ENCODE assay signal across 2 cellular contexts in the genomic region with DNA sequence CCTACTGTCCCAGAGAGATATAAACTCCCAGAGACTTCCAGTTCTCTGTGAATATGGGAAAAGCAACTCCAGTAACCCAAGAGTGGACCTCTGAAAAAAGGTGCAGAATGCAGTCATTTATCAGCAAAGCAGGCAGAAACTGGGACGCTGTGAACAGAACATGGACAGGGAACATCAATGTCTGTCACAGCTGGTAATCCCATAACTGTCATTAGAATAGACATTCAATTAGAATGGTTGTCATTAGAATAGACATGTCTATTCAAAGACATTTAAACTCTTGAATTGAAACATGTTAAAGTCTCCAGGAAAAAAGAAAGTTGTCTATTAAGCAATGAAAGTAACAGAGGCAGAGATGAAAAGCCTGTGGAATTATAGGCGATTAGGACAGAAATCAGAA.
TF ChIP-seq lines count a peak whose summit lies in the region.

No MANE protein-coding gene starts in this region.

TF ChIP-seq in GM23338, 12 proteins besides CTCF, POLR2A, EP300 and RAD21:
- TF ChIP-seq, protein P1, sequence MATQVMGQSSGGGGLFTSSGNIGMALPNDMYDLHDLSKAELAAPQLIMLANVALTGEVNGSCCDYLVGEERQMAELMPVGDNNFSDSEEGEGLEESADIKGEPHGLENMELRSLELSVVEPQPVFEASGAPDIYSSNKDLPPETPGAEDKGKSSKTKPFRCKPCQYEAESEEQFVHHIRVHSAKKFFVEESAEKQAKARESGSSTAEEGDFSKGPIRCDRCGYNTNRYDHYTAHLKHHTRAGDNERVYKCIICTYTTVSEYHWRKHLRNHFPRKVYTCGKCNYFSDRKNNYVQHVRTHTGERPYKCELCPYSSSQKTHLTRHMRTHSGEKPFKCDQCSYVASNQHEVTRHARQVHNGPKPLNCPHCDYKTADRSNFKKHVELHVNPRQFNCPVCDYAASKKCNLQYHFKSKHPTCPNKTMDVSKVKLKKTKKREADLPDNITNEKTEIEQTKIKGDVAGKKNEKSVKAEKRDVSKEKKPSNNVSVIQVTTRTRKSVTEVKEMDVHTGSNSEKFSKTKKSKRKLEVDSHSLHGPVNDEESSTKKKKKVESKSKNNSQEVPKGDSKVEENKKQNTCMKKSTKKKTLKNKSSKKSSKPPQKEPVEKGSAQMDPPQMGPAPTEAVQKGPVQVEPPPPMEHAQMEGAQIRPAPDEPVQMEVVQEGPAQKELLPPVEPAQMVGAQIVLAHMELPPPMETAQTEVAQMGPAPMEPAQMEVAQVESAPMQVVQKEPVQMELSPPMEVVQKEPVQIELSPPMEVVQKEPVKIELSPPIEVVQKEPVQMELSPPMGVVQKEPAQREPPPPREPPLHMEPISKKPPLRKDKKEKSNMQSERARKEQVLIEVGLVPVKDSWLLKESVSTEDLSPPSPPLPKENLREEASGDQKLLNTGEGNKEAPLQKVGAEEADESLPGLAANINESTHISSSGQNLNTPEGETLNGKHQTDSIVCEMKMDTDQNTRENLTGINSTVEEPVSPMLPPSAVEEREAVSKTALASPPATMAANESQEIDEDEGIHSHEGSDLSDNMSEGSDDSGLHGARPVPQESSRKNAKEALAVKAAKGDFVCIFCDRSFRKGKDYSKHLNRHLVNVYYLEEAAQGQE (IDR thresholded peaks at IDR 0.05; ENCODE audit: unreplicated experiment), result no peak
- TF ChIP-seq, protein P2, sequence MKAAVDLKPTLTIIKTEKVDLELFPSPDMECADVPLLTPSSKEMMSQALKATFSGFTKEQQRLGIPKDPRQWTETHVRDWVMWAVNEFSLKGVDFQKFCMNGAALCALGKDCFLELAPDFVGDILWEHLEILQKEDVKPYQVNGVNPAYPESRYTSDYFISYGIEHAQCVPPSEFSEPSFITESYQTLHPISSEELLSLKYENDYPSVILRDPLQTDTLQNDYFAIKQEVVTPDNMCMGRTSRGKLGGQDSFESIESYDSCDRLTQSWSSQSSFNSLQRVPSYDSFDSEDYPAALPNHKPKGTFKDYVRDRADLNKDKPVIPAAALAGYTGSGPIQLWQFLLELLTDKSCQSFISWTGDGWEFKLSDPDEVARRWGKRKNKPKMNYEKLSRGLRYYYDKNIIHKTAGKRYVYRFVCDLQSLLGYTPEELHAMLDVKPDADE (IDR thresholded peaks at IDR 0.05), result no peak
- no peak for TF ChIP-seq STAT1 (IDR thresholded peaks at IDR 0.05; ENCODE audit: unreplicated experiment)
- TF ChIP-seq ZNF331 (CRISPR knock-in tag; IDR thresholded peaks at IDR 0.05; ENCODE audit: low read depth), result no peak
- TF ChIP-seq POLR2AphosphoS5 (IDR thresholded peaks at IDR 0.05; ENCODE audit: low read depth), result no peak
- TF ChIP-seq EZH2 (IDR thresholded peaks at IDR 0.05; ENCODE audit: low read depth, unreplicated experiment), result no peak

TF ChIP-seq in neural cell, 6 proteins besides CTCF, POLR2A, EP300 and RAD21 (continued from another document):
- TF ChIP-seq TAF1 (IDR thresholded peaks at IDR 0.05; ENCODE audit: low read depth), result no peak
- TF ChIP-seq SMC3 (conservative IDR thresholded peaks at IDR 0.05; ENCODE audit: poor library complexity), result no peak
- TF ChIP-seq POLR2AphosphoS5 (IDR thresholded peaks at IDR 0.05), result peak; percentile 70
TF ChIP-seq in neural cell: peak in this region for 1.
